Comparison of ENCODE assay signal across 8 cellular contexts in the genomic region with DNA sequence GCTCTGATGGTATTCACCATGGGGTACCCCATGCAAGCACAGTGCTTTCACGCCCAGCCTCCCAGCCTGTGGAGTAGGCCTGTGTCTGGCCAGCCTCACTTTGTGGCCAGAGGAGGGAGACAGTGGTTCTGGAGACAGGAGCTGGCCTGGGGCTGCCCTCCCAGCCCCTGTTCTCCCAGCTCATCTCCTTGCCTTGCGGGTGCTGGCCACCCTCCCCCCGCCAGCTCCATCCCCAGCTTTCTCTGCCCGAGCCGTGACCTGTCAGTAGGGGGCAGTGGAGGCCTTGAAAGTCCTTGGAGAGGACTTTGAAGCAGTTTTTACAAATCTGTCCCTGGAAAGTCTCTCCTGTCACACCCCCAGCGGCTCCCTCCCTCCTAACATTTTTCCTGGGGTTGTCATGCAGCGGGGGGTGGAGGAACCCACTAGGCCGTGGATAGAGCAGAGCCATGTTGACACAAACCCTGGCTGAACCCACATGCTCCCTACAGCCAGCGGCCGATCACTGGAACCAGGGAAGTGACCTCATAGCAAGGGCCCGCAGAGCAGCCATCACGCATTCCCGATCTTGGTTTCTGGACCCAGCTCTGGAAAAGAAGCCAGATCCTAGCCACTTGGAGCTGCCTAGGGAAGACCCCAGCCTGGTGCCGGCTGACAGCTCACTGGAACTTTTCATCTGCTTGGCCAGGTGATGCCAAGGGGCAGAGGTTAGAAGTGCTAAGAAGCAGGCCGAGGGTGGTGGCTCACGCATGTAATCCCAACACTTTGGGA.
DNase-seq lines count a peak whose midpoint lies in the region; ATAC-seq and TF ChIP-seq lines count a peak whose summit lies in the region.

No MANE protein-coding gene starts in this region.

- ATAC-seq in GM18873 (IDR thresholded peaks at IDR 0.05; ENCODE audit: low FRiP score, unreplicated experiment) (no peak), HG03108 (IDR thresholded peaks at IDR 0.05; ENCODE audit: unreplicated experiment) (no peak)

- peak; percentile 83 for TF ChIP-seq CTCF in WERI-Rb-1 (IDR thresholded peaks at IDR 0.05; ENCODE audit: low read depth, low read length)

- in situ Hi-C loops in T47D (cut with HindIII; ENCODE audit: low pct_unique_long_range_greater_than_20kb, low sequenced_read_pairs), result no loop called here

- no peak overlapping the region for H3K4me3 ChIP-seq in WERI-Rb-1 (ENCODE audit: low read depth, low read length)

- no peaks in the 10 kb centered on the region for H3K27me3 ChIP-seq in WERI-Rb-1 (ENCODE audit: insufficient read depth, low read depth, severe bottlenecking)

- H3K9me3 ChIP-seq in WERI-Rb-1 (ENCODE audit: severe bottlenecking), result no peaks in the 10 kb centered on the region

- peaks cover 41% of the 10 kb centered on the region for H3K36me3 ChIP-seq in WERI-Rb-1

- DNase-seq in EL (peak; percentile 100), Kasumi-1 (lab: John Stamatoyannopoulos, UW) (peak; percentile 68 to 70), WERI-Rb-1 (peak; percentile 97), T47D (ENCODE audit: low read depth in 1 of 2, low spot score in 1 of 2) (peak; percentile 70 to 79), inferior parietal cortex (ENCODE audit: extremely low spot score) (peak; percentile 86)
- peak; percentile 68 to 85 for DNase-seq in stimulated activated CD4-positive, alpha-beta T cell treated with anti-CD3 and anti-CD28 coated beads, Interleukin-12 subunit alpha, Interleukin-12 subunit beta, amount 100 ng/mL, for 24 hours (ENCODE audit: low read depth in 2 of 2)

- peak overlapping the region; percentile 53 for H3K27ac ChIP-seq in WERI-Rb-1
